ENCODE assay signal across 8 cellular contexts in genomic region chr6:32177788-32178546, GRCh38. TPM values are rescaled to one million over a fixed set of nuclear protein-coding genes. Genes with fewer than 3 reads are reported as not detected.
DNase-seq lines count a peak whose midpoint lies in the region; ATAC-seq and TF ChIP-seq lines count a peak whose summit lies in the region.

A gene with protein sequence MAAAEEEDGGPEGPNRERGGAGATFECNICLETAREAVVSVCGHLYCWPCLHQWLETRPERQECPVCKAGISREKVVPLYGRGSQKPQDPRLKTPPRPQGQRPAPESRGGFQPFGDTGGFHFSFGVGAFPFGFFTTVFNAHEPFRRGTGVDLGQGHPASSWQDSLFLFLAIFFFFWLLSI (plus strand): TSS chr6:32178405. CDS start chr6:32178512, 107 bp downstream.

- H3K9me3 ChIP-seq in esophagus (ENCODE audit: control insufficient read depth in 2 of 2, insufficient read depth in 1 of 2, low read depth in 1 of 2, low read length in 1 of 2): no peaks in the 10 kb centered on the region
- H3K9me3 ChIP-seq in mucosa of stomach (ENCODE audit: control insufficient read depth, low read length): no peaks in the 10 kb centered on the region

- H3K9ac ChIP-seq in mucosa of stomach (ENCODE audit: low read length): peak within 1 kb of the TSS; percentile 83

- H3K4me1 ChIP-seq in esophagus (ENCODE audit: control insufficient read depth in 2 of 2, insufficient read depth in 2 of 2, low read length in 1 of 2) (peaks cover 4 to 10% of the 10 kb centered on the region in 2 donors), mucosa of stomach (ENCODE audit: control insufficient read depth, insufficient read depth, low read length) (peaks cover 51% of the 10 kb centered on the region)

- peak within 1 kb of the TSS; percentile 88 to 97 for H3K27ac ChIP-seq in esophagus (ENCODE audit: low read depth in 2 of 2, low read length in 1 of 2)

- peak; percentile 67 for ATAC-seq in GM21717 (IDR thresholded peaks at IDR 0.05; ENCODE audit: unreplicated experiment)
- ATAC-seq in activated T-cell treated with anti-CD3 and anti-CD28 coated beads, Interleukin-2, amount 50 U/mL, for 4 hours: peak; percentile 87

- in situ Hi-C loops in KBM-7 (cut with MboI; ENCODE audit: low pct_unique_long_range_greater_than_20kb, low sequenced_read_pairs): no loop called here

- H3K4me3 Mint-ChIP-seq in activated T-cell treated with anti-CD3 and anti-CD28 coated beads, Interleukin-2, amount 50 U/mL, for 4 hours: peak within 1 kb of the TSS; percentile 92

- peak; percentile 100 for DNase-seq in DMS153 (lab: John Stamatoyannopoulos, UW)
- peak; percentile 99 for DNase-seq in KBM-7
- peak; percentile 88 for DNase-seq in activated T-cell treated with anti-CD3 and anti-CD28 coated beads, Interleukin-2, amount 50 U/mL, for 4 hours
- DNase-seq in stimulated activated CD8-positive, alpha-beta memory T cell treated with anti-CD3 and anti-CD28 coated beads, Interleukin-7, amount 100 ng/mL, for 24 hours (ENCODE audit: low read depth): peak; percentile 76

- 0 to 1% methylated on average over 33 of the region's 33 CpGs for WGBS in esophagus, 2 donors

- H3K27me3 ChIP-seq in esophagus (ENCODE audit: control insufficient read depth in 1 of 2, insufficient read depth in 2 of 2, low read length in 2 of 2) (no peaks in the 10 kb centered on the region), mucosa of stomach (ENCODE audit: control insufficient read depth, insufficient read depth, low read length) (no peaks in the 10 kb centered on the region)

- peaks cover 15% of the 10 kb centered on the region for H3K36me3 Mint-ChIP-seq in activated T-cell treated with anti-CD3 and anti-CD28 coated beads, Interleukin-2, amount 50 U/mL, for 4 hours (ENCODE audit: insufficient read depth)

- no peaks in the 10 kb centered on the region for H3K9me3 Mint-ChIP-seq in activated T-cell treated with anti-CD3 and anti-CD28 coated beads, Interleukin-2, amount 50 U/mL, for 4 hours

- no peaks in the 10 kb centered on the region for H3K27me3 Mint-ChIP-seq in activated T-cell treated with anti-CD3 and anti-CD28 coated beads, Interleukin-2, amount 50 U/mL, for 4 hours (ENCODE audit: low read depth)

- H3K4me3 ChIP-seq in esophagus (ENCODE audit: low read depth in 1 of 2, low read length in 2 of 2) (peak within 1 kb of the TSS; percentile 64 to 89), mucosa of stomach (ENCODE audit: low read length) (peak within 1 kb of the TSS; percentile 58)

- peaks cover 73% of the 10 kb centered on the region for H3K4me1 Mint-ChIP-seq in activated T-cell treated with anti-CD3 and anti-CD28 coated beads, Interleukin-2, amount 50 U/mL, for 4 hours (ENCODE audit: low read depth)

- H3K36me3 ChIP-seq in esophagus (ENCODE audit: control insufficient read depth in 2 of 2, insufficient read depth in 2 of 2, low read length in 1 of 2) (peaks cover 2 to 4% of the 10 kb centered on the region in 2 donors), mucosa of stomach (ENCODE audit: control insufficient read depth, insufficient read depth, low read length) (no peaks in the 10 kb centered on the region)

TF ChIP-seq in PFSK-1, 5 proteins besides CTCF, POLR2A, EP300 and RAD21:
- TF ChIP-seq, protein P1, sequence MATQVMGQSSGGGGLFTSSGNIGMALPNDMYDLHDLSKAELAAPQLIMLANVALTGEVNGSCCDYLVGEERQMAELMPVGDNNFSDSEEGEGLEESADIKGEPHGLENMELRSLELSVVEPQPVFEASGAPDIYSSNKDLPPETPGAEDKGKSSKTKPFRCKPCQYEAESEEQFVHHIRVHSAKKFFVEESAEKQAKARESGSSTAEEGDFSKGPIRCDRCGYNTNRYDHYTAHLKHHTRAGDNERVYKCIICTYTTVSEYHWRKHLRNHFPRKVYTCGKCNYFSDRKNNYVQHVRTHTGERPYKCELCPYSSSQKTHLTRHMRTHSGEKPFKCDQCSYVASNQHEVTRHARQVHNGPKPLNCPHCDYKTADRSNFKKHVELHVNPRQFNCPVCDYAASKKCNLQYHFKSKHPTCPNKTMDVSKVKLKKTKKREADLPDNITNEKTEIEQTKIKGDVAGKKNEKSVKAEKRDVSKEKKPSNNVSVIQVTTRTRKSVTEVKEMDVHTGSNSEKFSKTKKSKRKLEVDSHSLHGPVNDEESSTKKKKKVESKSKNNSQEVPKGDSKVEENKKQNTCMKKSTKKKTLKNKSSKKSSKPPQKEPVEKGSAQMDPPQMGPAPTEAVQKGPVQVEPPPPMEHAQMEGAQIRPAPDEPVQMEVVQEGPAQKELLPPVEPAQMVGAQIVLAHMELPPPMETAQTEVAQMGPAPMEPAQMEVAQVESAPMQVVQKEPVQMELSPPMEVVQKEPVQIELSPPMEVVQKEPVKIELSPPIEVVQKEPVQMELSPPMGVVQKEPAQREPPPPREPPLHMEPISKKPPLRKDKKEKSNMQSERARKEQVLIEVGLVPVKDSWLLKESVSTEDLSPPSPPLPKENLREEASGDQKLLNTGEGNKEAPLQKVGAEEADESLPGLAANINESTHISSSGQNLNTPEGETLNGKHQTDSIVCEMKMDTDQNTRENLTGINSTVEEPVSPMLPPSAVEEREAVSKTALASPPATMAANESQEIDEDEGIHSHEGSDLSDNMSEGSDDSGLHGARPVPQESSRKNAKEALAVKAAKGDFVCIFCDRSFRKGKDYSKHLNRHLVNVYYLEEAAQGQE (IDR thresholded peaks at IDR 0.05; ENCODE audit: insufficient read depth in 1 of 2, low read depth in 2 of 2, low read length in 2 of 2): no peak
- TF ChIP-seq SIN3A (IDR thresholded peaks at IDR 0.05; ENCODE audit: borderline replicate concordance, insufficient read depth, low read length): no peak
- TF ChIP-seq TAF1 (IDR thresholded peaks at IDR 0.05; ENCODE audit: borderline replicate concordance, insufficient read depth, low read length): peak; percentile 51; the same call in 1 of the 2 replicates
- no peak for TF ChIP-seq FOXP2 (optimal IDR thresholded peaks at IDR 0.05; ENCODE audit: borderline replicate concordance, extremely low read depth, extremely low read length, insufficient read depth)
TF ChIP-seq in PFSK-1: peak in this region for 1.

RNA-seq across cellular contexts. Expression of the gene that starts here (rescaled TPM):
- polyA plus RNA-seq in PFSK-1 (2012; ENCODE audit: insufficient read length, low read depth): 86.8 TPM
- total RNA-seq in activated T-cell treated with anti-CD3 and anti-CD28 coated beads, Interleukin-2, amount 50 U/mL, for 4 hours: 10 to 100 TPM; 40.1 to 49.6 (median 47.1) TPM
- polyA plus RNA-seq in esophagus: 10 to 100 TPM; 36.3 to 44.9 TPM

Comparison
In these comparisons a context has a peak if more than half of its experiments do, and no peak if none do; other contexts are left out.
1. Peak in every context shown above with its lines: DNase-seq, ATAC-seq, H3K4me3 ChIP-seq and H3K27ac ChIP-seq.